ENCODE assay signal across 25 cellular contexts in genomic region chr4:39541987-39542632, GRCh38. TPM values are rescaled to one million over a fixed set of nuclear protein-coding genes. Genes with fewer than 3 reads are reported as not detected.
DNase-seq lines count a peak whose midpoint lies in the region; ATAC-seq, FAIRE-seq and TF ChIP-seq lines count a peak whose summit lies in the region.
"Had no signal": no experiment of that assay in that cellular context is flagged by ENCODE, and none has a peak within 500 bp of the region (broad histone marks: within the 10 kb centered on the region; RNA-seq: fewer than 3 reads in every experiment).

No MANE protein-coding gene starts in this region.

- no peak overlapping the region for H3K27ac Mint-ChIP-seq in activated T-helper 2 cell treated with anti-CD3 and anti-CD28 coated beads, Interferon-gamma antibody, Interleukin-2, Interleukin-4, amounts not matched to agents 10 μg/mL and 5 μg/mL and 100 μg/mL, durations not matched to agents 14 hours and 24 hours and 36 hours
- no peak overlapping the region for H3K27ac Mint-ChIP-seq in effector memory CD8-positive, alpha-beta T cell
- H3K27ac Mint-ChIP-seq: activated CD4-positive, alpha-beta T cell treated with anti-CD3 and anti-CD28 coated beads, Interleukin-2, amount 10 ng/mL, durations not matched to agents 24 days and 14 days; CD4-positive, CD25-positive, alpha-beta regulatory T cell; naive thymus-derived CD8-positive, alpha-beta T cell had no signal

- peak overlapping the region; percentile 4; the same call in 1 of the 2 replicates for H3K9ac ChIP-seq in BLaER1
- H3K9ac ChIP-seq: parathyroid adenoma had no signal

- H3K27me3 ChIP-seq in BLaER1, result no peaks in the 10 kb centered on the region
- H3K27me3 ChIP-seq in RWPE2 (ENCODE audit: insufficient read depth, poor library complexity, severe bottlenecking), result no peaks in the 10 kb centered on the region
- no peaks in the 10 kb centered on the region for H3K27me3 ChIP-seq in hepatocyte
- no peaks in the 10 kb centered on the region for H3K27me3 ChIP-seq in pancreas
- H3K27me3 ChIP-seq: adrenal gland, suprapubic skin had no signal

- no peaks in the 10 kb centered on the region for H3K9me3 Mint-ChIP-seq in activated T-helper 2 cell treated with anti-CD3 and anti-CD28 coated beads, Interferon-gamma antibody, Interleukin-2, Interleukin-4, amounts not matched to agents 10 μg/mL and 5 μg/mL and 100 μg/mL, durations not matched to agents 14 hours and 24 hours and 36 hours
- H3K9me3 Mint-ChIP-seq in effector memory CD8-positive, alpha-beta T cell, result no peaks in the 10 kb centered on the region
- H3K9me3 Mint-ChIP-seq: activated CD4-positive, alpha-beta T cell treated with anti-CD3 and anti-CD28 coated beads, Interleukin-2, amount 10 ng/mL, durations not matched to agents 24 days and 14 days; CD4-positive, CD25-positive, alpha-beta regulatory T cell; central memory CD8-positive, alpha-beta T cell; H9; naive thymus-derived CD8-positive, alpha-beta T cell had no signal

- intact Hi-C loops in pancreas (cut with DNase I), result no loop called here
- intact Hi-C loops in activated T-helper 2 cell treated with anti-CD3 and anti-CD28 coated beads, Interferon-gamma antibody, Interleukin-2, Interleukin-4, amounts not matched to agents 10 μg/mL and 5 μg/mL and 100 μg/mL, durations not matched to agents 14 hours and 24 hours and 36 hours (cut with micrococcal nuclease), result no loop called here

- DNase-seq in RWPE2 (ENCODE audit: low spot score) (no peak), hepatocyte (ENCODE audit: low spot score) (peak; percentile 10), pancreas (no peak), NCI-H446 treated with DMSO at 0.1 percent for 48 hours (lab: John Stamatoyannopoulos, UW) (no peak)
- DNase-seq in activated T-helper 2 cell treated with anti-CD3 and anti-CD28 coated beads, Interferon-gamma antibody, Interleukin-2, Interleukin-4, amounts not matched to agents 10 μg/mL and 5 μg/mL and 100 μg/mL, durations not matched to agents 14 hours and 24 hours and 36 hours (ENCODE audit: low spot score), result no peak
- DNase-seq in effector memory CD8-positive, alpha-beta T cell, result no peak
- DNase-seq: activated CD4-positive, alpha-beta T cell treated with anti-CD3 and anti-CD28 coated beads, Interleukin-2, amount 10 ng/mL, durations not matched to agents 24 days and 14 days; activated CD8-positive, alpha-beta memory T cell treated with anti-CD3 and anti-CD28 coated beads, Interleukin-2, amount 50 U/mL, for 4 hours; activated effector memory CD4-positive, alpha-beta T cell treated with anti-CD3 and anti-CD28 coated beads, Interleukin-2, amount 50 U/mL, for 16 hours; CD4-positive, CD25-positive, alpha-beta regulatory T cell; DMS153; GDM1; glutamatergic neuron; H9; KBM-7; naive thymus-derived CD8-positive, alpha-beta T cell; NCI-H2081 had no signal

- H3K4me1 Mint-ChIP-seq in activated T-helper 2 cell treated with anti-CD3 and anti-CD28 coated beads, Interferon-gamma antibody, Interleukin-2, Interleukin-4, amounts not matched to agents 10 μg/mL and 5 μg/mL and 100 μg/mL, durations not matched to agents 14 hours and 24 hours and 36 hours (ENCODE audit: low read depth), result peaks cover 2% of the 10 kb centered on the region
- no peaks in the 10 kb centered on the region for H3K4me1 Mint-ChIP-seq in effector memory CD8-positive, alpha-beta T cell (ENCODE audit: low read depth in 2 of 2)
- H3K4me1 Mint-ChIP-seq: activated CD4-positive, alpha-beta T cell treated with anti-CD3 and anti-CD28 coated beads, Interleukin-2, amount 10 ng/mL, durations not matched to agents 24 days and 14 days; CD4-positive, CD25-positive, alpha-beta regulatory T cell; central memory CD8-positive, alpha-beta T cell; naive thymus-derived CD8-positive, alpha-beta T cell had no signal

- H3K4me1 ChIP-seq in BLaER1, result peaks cover 23% of the 10 kb centered on the region
- peaks cover 45% of the 10 kb centered on the region for H3K4me1 ChIP-seq in RWPE2 (ENCODE audit: insufficient read depth, poor library complexity, severe bottlenecking)
- H3K4me1 ChIP-seq in hepatocyte (ENCODE audit: insufficient read depth), result peaks cover 20% of the 10 kb centered on the region
- peaks cover 5 to 16% (median 7%) of the 10 kb centered on the region in 3 donors for H3K4me1 ChIP-seq in pancreas
- H3K4me1 ChIP-seq: parathyroid adenoma had no signal

- H3K27ac ChIP-seq in BLaER1, result no peak overlapping the region
- peak overlapping the region; percentile 32 for H3K27ac ChIP-seq in RWPE2 (ENCODE audit: poor library complexity, severe bottlenecking)
- peak overlapping the region; percentile 43 for H3K27ac ChIP-seq in hepatocyte
- no peak overlapping the region for H3K27ac ChIP-seq in pancreas
- H3K27ac ChIP-seq: adrenal gland, HL-60, parathyroid adenoma, skin epidermis, suprapubic skin had no signal

- no peak overlapping the region for H3K4me3 Mint-ChIP-seq in activated T-helper 2 cell treated with anti-CD3 and anti-CD28 coated beads, Interferon-gamma antibody, Interleukin-2, Interleukin-4, amounts not matched to agents 10 μg/mL and 5 μg/mL and 100 μg/mL, durations not matched to agents 14 hours and 24 hours and 36 hours (ENCODE audit: low read depth)
- no peak overlapping the region for H3K4me3 Mint-ChIP-seq in effector memory CD8-positive, alpha-beta T cell
- H3K4me3 Mint-ChIP-seq: activated CD4-positive, alpha-beta T cell treated with anti-CD3 and anti-CD28 coated beads, Interleukin-2, amount 10 ng/mL, durations not matched to agents 24 days and 14 days; CD4-positive, CD25-positive, alpha-beta regulatory T cell; central memory CD8-positive, alpha-beta T cell; H9; naive thymus-derived CD8-positive, alpha-beta T cell had no signal

- H3K9me2 ChIP-seq in hepatocyte (replicated peaks; ENCODE audit: insufficient read depth), result no peaks in the 10 kb centered on the region

- peak; percentile 23 for ATAC-seq in RWPE2 (ENCODE audit: low read depth)
- peak in 3 of 4 donors; percentile 30 to 46 (median 30) for ATAC-seq in pancreas
- no peak for ATAC-seq in effector memory CD8-positive, alpha-beta T cell (replicated peaks)
- ATAC-seq in GM18519 (IDR thresholded peaks at IDR 0.05; ENCODE audit: low FRiP score, unreplicated experiment), result no peak
- ATAC-seq: naive thymus-derived CD8-positive, alpha-beta T cell had no signal

- H3K36me3 Mint-ChIP-seq in activated T-helper 2 cell treated with anti-CD3 and anti-CD28 coated beads, Interferon-gamma antibody, Interleukin-2, Interleukin-4, amounts not matched to agents 10 μg/mL and 5 μg/mL and 100 μg/mL, durations not matched to agents 14 hours and 24 hours and 36 hours (ENCODE audit: low read depth), result no peaks in the 10 kb centered on the region
- H3K36me3 Mint-ChIP-seq in effector memory CD8-positive, alpha-beta T cell (ENCODE audit: insufficient read depth), result no peaks in the 10 kb centered on the region

- no peak overlapping the region for H3K4me3 ChIP-seq in BLaER1
- H3K4me3 ChIP-seq in RWPE2 (ENCODE audit: severe bottlenecking), result no peak overlapping the region
- H3K4me3 ChIP-seq in hepatocyte, result no peak overlapping the region
- no peak overlapping the region for H3K4me3 ChIP-seq in pancreas
- H3K4me3 ChIP-seq: adrenal gland, skin epidermis, suprapubic skin had no signal

- FAIRE-seq in pancreas (lab: Jason Lieb, UNC), result no peak

- H3K27me3 Mint-ChIP-seq in activated T-helper 2 cell treated with anti-CD3 and anti-CD28 coated beads, Interferon-gamma antibody, Interleukin-2, Interleukin-4, amounts not matched to agents 10 μg/mL and 5 μg/mL and 100 μg/mL, durations not matched to agents 14 hours and 24 hours and 36 hours (ENCODE audit: low read depth), result peaks cover 6% of the 10 kb centered on the region
- no peaks in the 10 kb centered on the region for H3K27me3 Mint-ChIP-seq in effector memory CD8-positive, alpha-beta T cell
- H3K27me3 Mint-ChIP-seq: central memory CD8-positive, alpha-beta T cell; naive thymus-derived CD8-positive, alpha-beta T cell had no signal

- peaks cover 3% of the 10 kb centered on the region for H3K79me2 ChIP-seq in hepatocyte
- H3K79me2 ChIP-seq: parathyroid adenoma had no signal

- H3K9me3 ChIP-seq in BLaER1 (peaks cover 11% of the 10 kb centered on the region), RWPE2 (ENCODE audit: severe bottlenecking) (no peaks in the 10 kb centered on the region), hepatocyte (ENCODE audit: low read depth) (no peaks in the 10 kb centered on the region), pancreas (no peaks in the 10 kb centered on the region)
- H3K9me3 ChIP-seq: adrenal gland, suprapubic skin had no signal

- TF ChIP-seq CTCF in RWPE2 (IDR thresholded peaks at IDR 0.05; ENCODE audit: poor library complexity, severe bottlenecking) (no peak), hepatocyte (IDR thresholded peaks at IDR 0.05; ENCODE audit: poor library complexity) (no peak), pancreas (IDR thresholded peaks at IDR 0.05) (no peak)

- WGBS in hepatocyte (ENCODE audit: low lambda C conversion rate, missing lambda C conversion rate), result 65% methylated on average over 7 of the region's 7 CpGs
- 35 to 39% methylated on average over 7 of the region's 7 CpGs for WGBS in pancreas, 2 donors

- H3K36me3 ChIP-seq in BLaER1 (0 out of 2 replicates have a peak, but pooled peaks cover 9% of the 10 kb centered on the region), RWPE2 (ENCODE audit: low read depth) (no peaks in the 10 kb centered on the region), hepatocyte (replicated peaks; ENCODE audit: insufficient read depth, low read depth) (no peaks in the 10 kb centered on the region), pancreas (no peaks in the 10 kb centered on the region)
- H3K36me3 ChIP-seq: adrenal gland had no signal

- no peaks in the 10 kb centered on the region for H4K20me1 ChIP-seq in BLaER1
- no peaks in the 10 kb centered on the region for H4K20me1 ChIP-seq in hepatocyte (ENCODE audit: insufficient read depth, poor library complexity, severe bottlenecking)

- H3K4me2 ChIP-seq in BLaER1 (peak overlapping the region; percentile 64), hepatocyte (peak overlapping the region; percentile 36)

- H2AFZ ChIP-seq in hepatocyte, result no peak overlapping the region
- H2AFZ ChIP-seq: parathyroid adenoma had no signal

RNA-seq across cellular contexts. Expression of gene UGDH, which starts 14.9 kb away (rescaled TPM):
- total RNA-seq in hepatocyte (337 and 374 TPM in 2 replicates), pancreas (10 to 100 TPM; 16.0 to 84.8 (median 54.9) TPM)
- polyA plus RNA-seq in hepatocyte (192 and 223 TPM in 2 replicates), pancreas (1 to 10 TPM; 7.0 to 8.7 TPM)
- total RNA-seq in activated T-helper 2 cell treated with anti-CD3 and anti-CD28 coated beads, Interferon-gamma antibody, Interleukin-2, Interleukin-4, amounts not matched to agents 10 μg/mL and 5 μg/mL and 100 μg/mL, durations not matched to agents 14 hours and 24 hours and 36 hours, result 34.8 and 40.1 TPM in 2 replicates

Comparison
In these comparisons a context has a peak if more than half of its experiments do, and no peak if none do; other contexts are left out.
1. H3K27ac ChIP-seq: peak in RWPE2 (single experiment) and hepatocyte (single experiment); none in BLaER1 (single experiment) and pancreas (0 of 4).
2. ATAC-seq: peak in RWPE2 (single experiment) and pancreas (3 of 4); none in effector memory CD8-positive, alpha-beta T cell (single experiment) and GM18519 (single experiment).